9 cellular contexts compared by ENCODE assay signal in the genomic region with DNA sequence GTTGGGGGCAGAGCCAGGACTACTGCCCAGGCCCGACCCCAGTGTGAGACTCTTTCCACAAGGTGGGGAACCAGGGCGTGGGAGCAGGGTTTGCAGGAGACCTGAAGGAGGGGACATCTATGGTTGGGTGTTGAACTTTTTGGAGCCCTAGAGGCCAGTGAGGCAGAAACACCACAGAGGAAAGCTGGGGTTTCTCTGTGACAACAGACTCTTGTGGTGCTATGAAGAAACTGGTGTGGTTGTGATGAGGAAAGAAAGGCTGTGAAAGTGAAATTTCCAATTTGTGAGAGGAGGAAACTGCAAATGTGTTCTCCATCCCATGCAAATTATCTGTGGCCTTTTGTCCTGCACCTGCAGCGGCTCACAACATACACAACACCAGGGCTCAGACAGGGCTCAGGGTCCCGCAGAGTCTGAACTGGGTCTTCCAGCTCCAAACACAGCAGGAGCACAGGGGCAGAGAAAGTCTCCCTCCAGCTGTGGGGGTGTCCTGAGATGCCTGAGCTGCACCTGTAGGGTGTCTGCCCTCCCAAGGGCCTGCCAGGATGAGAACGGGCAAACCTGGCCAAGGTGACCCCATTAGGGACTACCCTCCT. TPM values are rescaled to one million over a fixed set of nuclear protein-coding genes. Genes with fewer than 3 reads are reported as not detected.
DNase-seq lines count a peak whose midpoint lies in the region; ATAC-seq, FAIRE-seq and TF ChIP-seq lines count a peak whose summit lies in the region.
"Had no signal": no experiment of that assay in that cellular context is flagged by ENCODE, and none has a peak within 500 bp of the region (broad histone marks: within the 10 kb centered on the region; RNA-seq: fewer than 3 reads in every experiment).

No MANE protein-coding gene starts in this region.

- no peaks in the 10 kb centered on the region for H3K36me3 ChIP-seq in Peyer's patch

- no peak for FAIRE-seq in H54 (lab: Jason Lieb, UNC)

- no peak for TF ChIP-seq POLR2A in Peyer's patch (IDR thresholded peaks at IDR 0.05)
- no peak for TF ChIP-seq POLR2A in H54 (IDR thresholded peaks at IDR 0.05; ENCODE audit: low read depth, low read length)

- no peaks in the 10 kb centered on the region for H3K27me3 ChIP-seq in Peyer's patch

- peak overlapping the region in 2 of 4 donors; percentile 50 to 74 for H3K27ac ChIP-seq in Peyer's patch

- H3K4me3 ChIP-seq in Peyer's patch: peak overlapping the region in 1 of 4 donors; percentile 0

- ATAC-seq in GM19328 (IDR thresholded peaks at IDR 0.05; ENCODE audit: unreplicated experiment): peak; percentile 70
- peak; percentile 46 for ATAC-seq in HG02970 (IDR thresholded peaks at IDR 0.05; ENCODE audit: low FRiP score, unreplicated experiment)

- no peaks in the 10 kb centered on the region for H3K9me3 ChIP-seq in Peyer's patch
- H3K9me3 ChIP-seq: Caco-2 had no signal

- DNase-seq in Peyer's patch (peak in 2 of 3 donors; percentile 76 to 79), H54 (ENCODE audit: insufficient read length, low spot score) (no peak), hippocampal formation (lab: John Stamatoyannopoulos, UW) (no peak), SW 1271 (lab: John Stamatoyannopoulos, UW) (no peak)
- DNase-seq in stimulated activated CD4-positive, alpha-beta T cell treated with anti-CD3 and anti-CD28 coated beads, Interleukin-2, amount 100 ng/mL, for 48 hours: no peak
- DNase-seq: Caco-2 had no signal

- H3K4me1 ChIP-seq in Peyer's patch: peaks cover 0 to 15% (median 8%) of the 10 kb centered on the region in 4 donors
- H3K4me1 ChIP-seq: Caco-2 had no signal

- peak; percentile 46 for TF ChIP-seq CTCF in GM12872 (IDR thresholded peaks at IDR 0.05; ENCODE audit: insufficient read depth, low read depth, low read length)
- TF ChIP-seq CTCF in Peyer's patch (IDR thresholded peaks at IDR 0.05): no peak

RNA-seq across cellular contexts. Expression of gene GRHPR, which starts 51.4 kb away (rescaled TPM):
- 100 to 1,000 TPM in 3 of 4 donors, 10 to 100 TPM in 1; 99.0 to 141 (median 114) TPM for total RNA-seq in Peyer's patch

Comparison
In these comparisons a context has a peak if more than half of its experiments do, and no peak if none do; other contexts are left out.
1. DNase-seq: peak in Peyer's patch (2 of 3); none in stimulated activated CD4-positive, alpha-beta T cell treated with anti-CD3 and anti-CD28 coated beads, Interleukin-2, amount 100 ng/mL, for 48 hours (0 of 2), H54 (single experiment), hippocampal formation (0 of 2) and SW 1271 (0 of 2).